In the genomic region with DNA sequence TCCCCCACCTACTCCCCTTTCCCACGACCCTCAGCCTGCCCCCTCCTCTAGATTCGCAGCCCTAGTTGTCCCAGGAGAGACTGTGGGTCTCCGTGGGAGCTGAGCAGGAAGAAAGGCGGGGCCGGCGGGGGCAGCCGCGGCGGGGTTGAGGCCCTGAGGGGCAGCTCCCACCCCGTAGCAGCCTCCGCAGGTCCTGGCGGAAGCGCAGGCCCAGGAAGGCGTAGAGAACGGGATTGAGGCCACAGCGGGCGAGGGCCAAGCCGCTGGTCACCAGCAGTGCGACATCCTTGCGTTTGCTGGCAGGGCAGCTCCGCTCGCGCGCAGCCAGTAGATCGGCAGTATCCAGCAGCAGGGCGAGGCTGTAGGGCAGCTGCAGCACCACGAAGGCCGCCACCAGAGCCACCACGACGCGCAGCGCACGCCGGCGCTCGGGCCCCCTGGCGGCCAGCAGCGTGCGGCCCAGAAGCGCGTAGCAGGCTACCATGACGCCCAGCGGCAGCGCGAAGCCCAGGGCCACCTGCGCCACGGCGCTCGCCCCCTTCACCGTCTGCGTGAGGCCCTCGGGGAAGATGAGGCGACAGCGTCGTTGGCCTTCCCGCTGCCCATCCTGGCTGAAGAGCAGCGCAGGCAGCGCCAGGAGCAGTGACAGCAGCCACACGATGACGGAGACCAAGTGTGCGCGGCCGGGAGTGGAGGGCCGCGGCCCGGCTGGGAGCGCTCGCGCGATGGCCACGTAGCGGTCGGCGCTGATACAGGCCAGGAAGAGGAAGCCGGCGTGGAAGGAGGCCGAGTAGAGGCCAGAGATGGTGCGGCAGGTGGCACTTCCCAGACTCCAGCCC, we compare ENCODE assay signal across 8 cellular contexts. TPM values are rescaled to one million over a fixed set of nuclear protein-coding genes. Genes with fewer than 3 reads are reported as not detected.
DNase-seq lines count a peak whose midpoint lies in the region; ATAC-seq and TF ChIP-seq lines count a peak whose summit lies in the region.

No MANE protein-coding gene starts in this region.

- BruUV-seq in PC-9 (replicated peaks; lab: Mats Ljungman, UMichigan) = no TSS peak

- H3K79me2 ChIP-seq in DND-41 (ENCODE audit: insufficient read depth, low read length) (no peaks in the 10 kb centered on the region), PC-9 (ENCODE audit: low read depth) (peaks cover 20% of the 10 kb centered on the region)

- peak; percentile 84 for DNase-seq in DND-41
- peak; percentile 72 to 82 for DNase-seq in PC-9
- peak in 3 of 4 experiments; percentile 26 to 67 (median 41) for DNase-seq in activated naive CD4-positive, alpha-beta T cell (lab: John Stamatoyannopoulos, UW)
- peak in 1 of 2 donors; percentile 59 for DNase-seq in foreskin keratinocyte
- peak; percentile 73 for DNase-seq in neural crest cell (ENCODE audit: low read depth, low spot score)
- peak; percentile 69 to 78 for DNase-seq in thyroid gland

- H3K4me3 ChIP-seq in DND-41 (ENCODE audit: low read depth in 1 of 2, low read length in 2 of 2) (peak overlapping the region in 1 of 2 experiments; percentile 63; a peak in 3 of 4 replicates), HUES48 (ENCODE audit: low read depth, low read length) (peak overlapping the region; percentile 50), PC-9 (peak overlapping the region; percentile 65), thyroid gland (replicated peaks in 1 of 3) (peak overlapping the region in 1 of 3 donors; percentile 50)

- no peaks in the 10 kb centered on the region for H3K9me3 Mint-ChIP-seq in neural crest cell

- H3K36me3 Mint-ChIP-seq in neural crest cell (ENCODE audit: low read depth) = no peaks in the 10 kb centered on the region

- POLR2A ChIA-PET in PC-9 (lab: Charles Lee; ENCODE audit: unreplicated experiment) = interaction anchor here (0.6 kb wide), 2 partner anchors 101 to 147 kb away, joined by 3 read pairs; no protein-coding TSS in a partner anchor

- peaks cover 8% of the 10 kb centered on the region for H4K20me1 ChIP-seq in DND-41 (ENCODE audit: insufficient read depth, low read length)
- no peaks in the 10 kb centered on the region for H4K20me1 ChIP-seq in PC-9 (ENCODE audit: insufficient read depth)

- peaks cover 59% of the 10 kb centered on the region for H3K4me1 ChIP-seq in DND-41 (ENCODE audit: insufficient read depth, low read length)
- peaks cover 37% of the 10 kb centered on the region for H3K4me1 ChIP-seq in HUES48 (ENCODE audit: control insufficient read depth, insufficient read depth, low read length)
- peaks cover 45% of the 10 kb centered on the region for H3K4me1 ChIP-seq in PC-9 (replicated peaks; ENCODE audit: insufficient read depth)
- H3K4me1 ChIP-seq in foreskin keratinocyte = peaks cover 6% of the 10 kb centered on the region
- H3K4me1 ChIP-seq in thyroid gland = peaks cover 44 to 63% of the 10 kb centered on the region in 2 donors

- intact Hi-C loops in PC-9 (cut with micrococcal nuclease; ENCODE audit: unreplicated experiment) = loop anchor here (1.0 to 5.0 kb wide), 4 partner anchors 61 to 352 kb away; partner anchors contain the start of gene CAVIN1
- intact Hi-C loops in thyroid gland (cut with DNase I) = loop anchor here (5.0 kb wide), 1 partner anchor 102 kb away; the partner anchor contains the start of gene PSMC3IP

- peak overlapping the region; percentile 93 for H2AFZ ChIP-seq in DND-41 (ENCODE audit: low read depth, low read length)
- H2AFZ ChIP-seq in PC-9 = peak overlapping the region; percentile 93

- 8 to 14% methylated on average over 5 to 30 of the region's 78 CpGs for WGBS in thyroid gland, 2 donors

- ATAC-seq in DND-41 (ENCODE audit: insufficient read depth, low read depth) (peak; percentile 63), foreskin keratinocyte (peak; percentile 35), HG02763 (IDR thresholded peaks at IDR 0.05; ENCODE audit: unreplicated experiment) (no peak)

- H3K27ac Mint-ChIP-seq in neural crest cell (ENCODE audit: unreplicated experiment) = peak overlapping the region; percentile 97

- peak overlapping the region; percentile 80 for H3K4me3 Mint-ChIP-seq in neural crest cell

- no peaks in the 10 kb centered on the region for H3K9me2 ChIP-seq in PC-9 (ENCODE audit: insufficient read depth)

- H3K27me3 ChIP-seq in DND-41 (ENCODE audit: insufficient read depth, low read length, poor library complexity) (peaks cover 12% of the 10 kb centered on the region), HUES48 (ENCODE audit: control insufficient read depth, insufficient read depth, low read length) (peaks cover 56% of the 10 kb centered on the region), PC-9 (ENCODE audit: insufficient read depth, low read depth) (no peaks in the 10 kb centered on the region), foreskin keratinocyte (no peaks in the 10 kb centered on the region), thyroid gland (no peaks in the 10 kb centered on the region)

- H3K4me2 ChIP-seq in DND-41 (ENCODE audit: insufficient read depth, low read length) (peak overlapping the region; percentile 92), PC-9 (peak overlapping the region; percentile 79)

- H3K9ac ChIP-seq in DND-41 (ENCODE audit: low read depth, low read length) (peak overlapping the region; percentile 67), HUES48 (ENCODE audit: low read depth, low read length) (no peak overlapping the region)

- H3K9me3 ChIP-seq in DND-41 (ENCODE audit: insufficient read depth, low read length, severe bottlenecking) (no peaks in the 10 kb centered on the region), HUES48 (ENCODE audit: control insufficient read depth, insufficient read depth, low read length) (no peaks in the 10 kb centered on the region), PC-9 (ENCODE audit: insufficient read depth, low read depth) (no peaks in the 10 kb centered on the region), thyroid gland (no peaks in the 10 kb centered on the region)

- TF ChIP-seq POLR2A in thyroid gland (IDR thresholded peaks at IDR 0.05) = peak in 1 of 2 donors; percentile 48

- H3K4me1 Mint-ChIP-seq in neural crest cell = peaks cover 54% of the 10 kb centered on the region

- CTCF ChIA-PET in PC-9 (lab: Charles Lee) = interaction anchor here (0.6 to 2.5 kb wide), 4 partner anchors 13 to 101 kb away, joined by 3 to 12 read pairs (median 6); no protein-coding TSS in a partner anchor

- H3K27ac ChIP-seq in DND-41 (ENCODE audit: low read length) = peak overlapping the region; percentile 96
- H3K27ac ChIP-seq in HUES48 (ENCODE audit: low read depth, low read length) = peak overlapping the region; percentile 96
- peak overlapping the region; percentile 60 for H3K27ac ChIP-seq in PC-9
- no peak overlapping the region for H3K27ac ChIP-seq in foreskin keratinocyte
- H3K27ac ChIP-seq in thyroid gland = peak overlapping the region; percentile 94 to 96 (median 94)

- TF ChIP-seq CTCF in DND-41 (IDR thresholded peaks at IDR 0.05; ENCODE audit: borderline replicate concordance, extremely low read depth, low read length, poor library complexity, severe bottlenecking) = peak; percentile 84
- TF ChIP-seq CTCF in PC-9 (conservative IDR thresholded peaks at IDR 0.05) = peak; percentile 80
- TF ChIP-seq CTCF in foreskin keratinocyte (conservative IDR thresholded peaks at IDR 0.05) = peak; percentile 95
- TF ChIP-seq CTCF in neural crest cell (conservative IDR thresholded peaks at IDR 0.05) = peak; percentile 93
- peak; percentile 55 to 93 (median 90) for TF ChIP-seq CTCF in thyroid gland (IDR thresholded peaks at IDR 0.05)

- H3K36me3 ChIP-seq in DND-41 (ENCODE audit: insufficient read depth, low read length) = no peaks in the 10 kb centered on the region
- H3K36me3 ChIP-seq in HUES48 (ENCODE audit: control insufficient read depth, insufficient read depth, low read length) = no peaks in the 10 kb centered on the region
- H3K36me3 ChIP-seq in PC-9 (ENCODE audit: low read depth) = no peaks in the 10 kb centered on the region
- H3K36me3 ChIP-seq in thyroid gland = no peaks in the 10 kb centered on the region

- peaks cover 41% of the 10 kb centered on the region for H3F3A ChIP-seq in PC-9 (ENCODE audit: insufficient read depth, low read depth)

- H3K27me3 Mint-ChIP-seq in neural crest cell (ENCODE audit: low read depth) = peaks cover 13% of the 10 kb centered on the region

RNA-seq across cellular contexts. Expression of gene CCR10, which starts 1.9 kb away (rescaled TPM):
- 0.25 TPM in 1 of 2 replicates, not detected in the other for total RNA-seq in PC-9 (2021)
- total RNA-seq in foreskin keratinocyte = 0.21 and 0.24 TPM in 2 replicates
- polyA plus RNA-seq in foreskin keratinocyte = 0.30 and 0.31 TPM in 2 replicates
- total RNA-seq in neural crest cell = 0.68 TPM in 2 replicates
- 1 to 10 TPM; 2.0 to 3.6 (median 2.6) TPM for total RNA-seq in thyroid gland

RNA-seq across cellular contexts. Expression of gene CNTNAP1, which starts 2.6 kb away (rescaled TPM):
- total RNA-seq in PC-9 (2021) (1.4 and 1.8 TPM in 2 replicates), foreskin keratinocyte (7.5 and 8.7 TPM in 2 replicates), neural crest cell (17.0 and 19.4 TPM in 2 replicates), thyroid gland (1 to 10 TPM; 2.3 to 4.2 (median 2.5) TPM)
- 3.9 and 4.0 TPM in 2 replicates for polyA plus RNA-seq in foreskin keratinocyte

RNA-seq across cellular contexts. Expression of gene PLEKHH3, which starts 2.9 kb away (rescaled TPM):
- 22.5 and 32.2 TPM in 2 replicates for total RNA-seq in PC-9 (2021)
- 15.7 and 17.2 TPM in 2 replicates for total RNA-seq in foreskin keratinocyte
- polyA plus RNA-seq in foreskin keratinocyte = 16.5 and 17.4 TPM in 2 replicates
- total RNA-seq in neural crest cell = 16.4 and 20.8 TPM in 2 replicates
- total RNA-seq in thyroid gland = 10 to 100 TPM; 22.0 to 30.4 (median 26.4) TPM

RNA-seq across cellular contexts. Expression of gene TUBG2, which starts 20.6 kb away (rescaled TPM):
- total RNA-seq in PC-9 (2021) = 25.5 and 28.3 TPM in 2 replicates
- total RNA-seq in foreskin keratinocyte = 15.7 and 18.0 TPM in 2 replicates
- 21.2 and 22.1 TPM in 2 replicates for polyA plus RNA-seq in foreskin keratinocyte
- 18.7 and 20.7 TPM in 2 replicates for total RNA-seq in neural crest cell
- total RNA-seq in thyroid gland = 10 to 100 TPM; 20.4 to 38.7 (median 24.4) TPM
